ENCODE assay signal across 23 cellular contexts in the genomic region with DNA sequence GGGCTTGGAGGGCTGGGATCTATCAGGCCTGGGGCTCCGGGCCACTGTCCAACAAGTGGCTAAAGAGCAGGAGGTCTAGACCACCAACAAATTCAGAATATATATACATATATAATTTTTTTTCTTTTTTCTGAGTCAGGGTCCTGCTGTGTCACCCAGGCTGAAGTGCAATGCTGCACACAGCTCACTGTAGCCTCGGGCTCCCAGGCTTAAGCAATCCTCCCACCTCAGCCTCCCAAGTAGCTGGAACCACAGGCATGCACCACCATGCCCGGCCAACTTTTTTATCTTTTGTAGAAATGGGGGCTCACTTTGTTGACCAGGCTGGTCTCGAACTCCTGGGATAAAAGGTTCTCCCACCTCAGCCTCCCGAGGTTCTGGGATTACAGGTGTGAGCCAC. TPM values are rescaled to one million over a fixed set of nuclear protein-coding genes. Genes with fewer than 3 reads are reported as not detected.
DNase-seq lines count a peak whose midpoint lies in the region; ATAC-seq and TF ChIP-seq lines count a peak whose summit lies in the region.
"Had no signal": no experiment of that assay in that cellular context is flagged by ENCODE, and none has a peak within 500 bp of the region (broad histone marks: within the 10 kb centered on the region; RNA-seq: fewer than 3 reads in every experiment).

No MANE protein-coding gene starts in this region.

- no peaks in the 10 kb centered on the region for H3K9me3 Mint-ChIP-seq in activated B cell treated with CpG ODN at 0.5 μM for 24 hours
- no peaks in the 10 kb centered on the region for H3K9me3 Mint-ChIP-seq in dendritic cell treated with granulocyte-macrophage colony-stimulating factor and Interleukin-4, amounts not matched to agents 40 ng/mL and 50 ng/mL, for 4 days
- H3K9me3 Mint-ChIP-seq: activated T-cell treated with anti-CD3 and anti-CD28 coated beads, Interleukin-2, amount 50 U/mL, for 72 hours; CD14-positive monocyte had no signal

- intact Hi-C loops in activated B cell treated with CpG ODN at 0.5 μM for 24 hours (cut with micrococcal nuclease): no loop called here
- intact Hi-C loops in dendritic cell treated with granulocyte-macrophage colony-stimulating factor and Interleukin-4, amounts not matched to agents 40 ng/mL and 50 ng/mL, for 4 days (cut with micrococcal nuclease): no loop called here

- H3K4me3 ChIP-seq in smooth muscle cell: no peak overlapping the region
- H3K4me3 ChIP-seq: heart right ventricle, suprapubic skin had no signal

- H3K4me3 Mint-ChIP-seq in activated B cell treated with CpG ODN at 0.5 μM for 24 hours: no peak overlapping the region
- H3K4me3 Mint-ChIP-seq in dendritic cell treated with granulocyte-macrophage colony-stimulating factor and Interleukin-4, amounts not matched to agents 40 ng/mL and 50 ng/mL, for 4 days: no peak overlapping the region
- H3K4me3 Mint-ChIP-seq: activated T-cell treated with anti-CD3 and anti-CD28 coated beads, Interleukin-2, amount 50 U/mL, for 72 hours; CD14-positive monocyte; H9; WTC11 had no signal

- CTCF ChIA-PET in activated B cell treated with CpG ODN at 0.5 μM for 24 hours (lab: Charles Lee): interaction anchor here (1.2 kb wide), 1 partner anchor 45 kb away, joined by 3 read pairs; no protein-coding TSS in a partner anchor
- CTCF ChIA-PET in RWPE1 (lab: Yijun Ruan, JAX): no interaction called here

- H3K27me3 ChIP-seq in smooth muscle cell (ENCODE audit: low read depth): no peaks in the 10 kb centered on the region
- H3K27me3 ChIP-seq: neutrophil, suprapubic skin had no signal

- in situ Hi-C loops in ACHN (cut with HindIII; ENCODE audit: low pct_ligation_motif_present, low pct_unique_long_range_greater_than_20kb, low sequenced_read_pairs): no loop called here

- no peak overlapping the region for H2AFZ ChIP-seq in smooth muscle cell (ENCODE audit: low read depth)

- POLR2A ChIA-PET in activated B cell treated with CpG ODN at 0.5 μM for 24 hours (lab: Charles Lee): interaction anchor here (5.0 to 25.3 kb wide), 2 partner anchors 10 to 33 kb away, joined by 45 to 662 read pairs; a partner anchor contains a TSS
- POLR2A ChIA-PET in RWPE1 (lab: Yijun Ruan, JAX; ENCODE audit: low non-redundant PET): no interaction called here

- no peaks in the 10 kb centered on the region for H3K36me3 ChIP-seq in smooth muscle cell (ENCODE audit: low read depth)
- H3K36me3 ChIP-seq: heart right ventricle, neutrophil, suprapubic skin had no signal

- H3K4me2 ChIP-seq in smooth muscle cell: no peak overlapping the region

- no peaks in the 10 kb centered on the region for H3K9me3 ChIP-seq in smooth muscle cell (replicated peaks; ENCODE audit: low read depth)
- H3K9me3 ChIP-seq: heart right ventricle, neutrophil, suprapubic skin had no signal

- peak overlapping the region; percentile 23 for H3K27ac ChIP-seq in smooth muscle cell (ENCODE audit: low read depth)
- H3K27ac ChIP-seq in RWPE1: no peak overlapping the region
- H3K27ac ChIP-seq: heart right ventricle, neutrophil, suprapubic skin had no signal

- DNase-seq in Daoy (ENCODE audit: low read depth) (peak; percentile 40), activated B cell treated with CpG ODN at 0.5 μM for 24 hours (no peak), smooth muscle cell (lab: John Stamatoyannopoulos, UW; ENCODE audit: unreplicated experiment) (no peak), ACHN (no peak), DMS153 (lab: John Stamatoyannopoulos, UW) (no peak), RWPE1 (ENCODE audit: low spot score) (no peak), medulla oblongata (ENCODE audit: extremely low spot score) (no peak)
- DNase-seq: activated T-cell treated with anti-CD3 and anti-CD28 coated beads, Interleukin-2, amount 50 U/mL, for 72 hours; dermis blood vessel endothelial cell; H9; heart right ventricle; KBM-7; left ventricle myocardium superior; NCI-H187; NCI-H2227 treated with DMSO at 0.1 percent for 48 hours; stimulated activated CD4-positive, alpha-beta T cell treated with anti-CD3 and anti-CD28 coated beads, Interleukin-12 subunit alpha, Interleukin-12 subunit beta, amount 100 ng/mL, for 4 hours had no signal

- H3F3A ChIP-seq in smooth muscle cell (ENCODE audit: low read depth): no peaks in the 10 kb centered on the region

- peaks cover 70% of the 10 kb centered on the region for H3K4me1 Mint-ChIP-seq in activated B cell treated with CpG ODN at 0.5 μM for 24 hours
- peaks cover 51% of the 10 kb centered on the region for H3K4me1 Mint-ChIP-seq in dendritic cell treated with granulocyte-macrophage colony-stimulating factor and Interleukin-4, amounts not matched to agents 40 ng/mL and 50 ng/mL, for 4 days (ENCODE audit: low read depth)

- 70% methylated on average over 5 of the region's 5 CpGs for WGBS in smooth muscle cell (ENCODE audit: low lambda C conversion rate)

- no peak for ATAC-seq in activated B cell treated with CpG ODN at 0.5 μM for 24 hours (ENCODE audit: low read depth)
- ATAC-seq: WTC11 had no signal

- no peaks in the 10 kb centered on the region for H3K36me3 Mint-ChIP-seq in activated B cell treated with CpG ODN at 0.5 μM for 24 hours (ENCODE audit: low read depth)
- no peaks in the 10 kb centered on the region for H3K36me3 Mint-ChIP-seq in dendritic cell treated with granulocyte-macrophage colony-stimulating factor and Interleukin-4, amounts not matched to agents 40 ng/mL and 50 ng/mL, for 4 days (ENCODE audit: low read depth)

- H3K4me1 ChIP-seq in smooth muscle cell (ENCODE audit: low read depth): peaks cover 13% of the 10 kb centered on the region

- no peaks in the 10 kb centered on the region for H4K20me1 ChIP-seq in smooth muscle cell (ENCODE audit: low read depth)

- no peaks in the 10 kb centered on the region for H3K79me2 ChIP-seq in smooth muscle cell (ENCODE audit: low read depth)

- H3K27me3 Mint-ChIP-seq in activated B cell treated with CpG ODN at 0.5 μM for 24 hours: no peaks in the 10 kb centered on the region
- peaks cover 8% of the 10 kb centered on the region for H3K27me3 Mint-ChIP-seq in dendritic cell treated with granulocyte-macrophage colony-stimulating factor and Interleukin-4, amounts not matched to agents 40 ng/mL and 50 ng/mL, for 4 days

- TF ChIP-seq CTCF in activated B cell treated with CpG ODN at 0.5 μM for 24 hours (IDR thresholded peaks at IDR 0.05) (no peak), smooth muscle cell (IDR thresholded peaks at IDR 0.05; ENCODE audit: borderline replicate concordance, insufficient read depth, poor library complexity, severe bottlenecking) (no peak), RWPE1 (conservative IDR thresholded peaks at IDR 0.05; ENCODE audit: low read depth) (no peak)

- H3K9ac ChIP-seq in smooth muscle cell (ENCODE audit: low read depth): no peak overlapping the region

- H3K27ac Mint-ChIP-seq in activated B cell treated with CpG ODN at 0.5 μM for 24 hours: peak overlapping the region; percentile 79
- peak overlapping the region; percentile 56 for H3K27ac Mint-ChIP-seq in dendritic cell treated with granulocyte-macrophage colony-stimulating factor and Interleukin-4, amounts not matched to agents 40 ng/mL and 50 ng/mL, for 4 days
- H3K27ac Mint-ChIP-seq: activated T-cell treated with anti-CD3 and anti-CD28 coated beads, Interleukin-2, amount 50 U/mL, for 72 hours; WTC11 had no signal

RNA-seq across cellular contexts. Expression of a gene that starts 6.8 kb away (rescaled TPM):
- 0.21 and 2.7 TPM in 2 replicates for total RNA-seq in Daoy (2014; rRNA removed; shearing (Covaris generic))
- total RNA-seq in activated B cell treated with CpG ODN at 0.5 μM for 24 hours (726 and 766 TPM in 2 replicates), smooth muscle cell (0.49 and 1.4 TPM in 2 replicates)
- 0.63 and 1.6 TPM in 2 replicates for polyA plus RNA-seq in smooth muscle cell

RNA-seq across cellular contexts. Expression of a gene that starts 41.0 kb away (rescaled TPM):
- 0.06 TPM in 1 of 2 replicates, not detected in the other for total RNA-seq in Daoy (2014; rRNA removed; shearing (Covaris generic))
- 0.93 and 1.2 TPM in 2 replicates for total RNA-seq in activated B cell treated with CpG ODN at 0.5 μM for 24 hours
- 0.36 and 2.0 TPM in 2 replicates for total RNA-seq in smooth muscle cell
- polyA plus RNA-seq in smooth muscle cell: 0.40 and 0.61 TPM in 2 replicates
- total RNA-seq: bronchial epithelial cell; H9; heart right ventricle; left ventricle myocardium superior; T-helper 2 cell treated with Interferon-gamma antibody and Interleukin-4, amounts not matched to agents 100 ng/mL and 5 ng/mL, for 36 hours had no signal
- polyA plus RNA-seq: CD14-positive monocyte, heart right ventricle had no signal

Comparison
In these comparisons a context has a peak if more than half of its experiments do, and no peak if none do; other contexts are left out.
1. RNA of a gene that starts 6.8 kb away (total RNA-seq): 726 to 766 TPM in activated B cell treated with CpG ODN at 0.5 μM for 24 hours; 0.21 to 2.7 TPM in Daoy and 0.49 to 1.4 TPM in smooth muscle cell; every median in the first group is over 100 times any median in the second.